Comparison of ENCODE assay signal across 9 cellular contexts in the genomic region with DNA sequence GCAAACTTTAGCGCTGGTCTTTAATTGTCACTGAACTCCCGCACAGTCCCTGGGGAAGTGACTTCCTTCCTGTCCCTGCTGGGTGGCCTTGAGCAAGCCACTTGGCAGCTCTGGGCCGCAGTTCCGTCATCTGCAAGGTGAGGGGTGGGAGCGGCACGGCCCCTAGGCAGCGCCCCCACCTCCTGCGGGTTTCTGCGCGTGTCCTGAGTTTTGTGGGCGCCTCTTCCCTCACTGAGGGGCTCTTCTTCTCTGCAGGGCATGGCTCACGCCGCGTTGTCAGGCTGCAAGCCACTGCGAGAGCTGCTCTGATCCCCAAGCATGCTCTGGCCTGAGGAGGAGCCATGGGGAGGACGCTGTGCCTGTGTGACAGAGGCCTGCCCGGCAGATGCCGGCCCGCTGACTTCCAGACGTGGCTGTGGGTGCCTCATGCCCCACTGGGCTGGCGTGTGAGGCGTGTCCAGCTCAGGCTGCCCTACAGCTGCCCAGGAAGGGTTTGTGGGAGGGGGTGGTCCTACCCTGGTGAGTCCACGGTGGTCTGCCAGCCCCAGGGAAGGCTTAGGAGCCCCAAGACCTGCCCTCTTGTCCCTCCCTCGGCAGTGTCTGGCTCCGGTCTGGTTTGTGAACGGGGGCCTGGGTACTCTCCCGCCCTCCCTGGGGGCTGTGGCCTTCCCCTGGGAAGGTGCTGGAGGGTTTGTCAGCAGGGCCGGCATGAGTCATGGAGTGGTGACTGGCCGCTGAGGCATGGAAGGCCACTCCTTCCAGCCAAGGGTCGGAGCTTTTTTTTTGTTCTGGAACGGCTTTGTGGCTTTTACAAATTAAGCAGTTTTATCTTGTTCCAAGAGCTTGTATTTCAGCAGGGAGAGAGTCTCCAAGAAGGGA.
DNase-seq lines count a peak whose midpoint lies in the region; ATAC-seq and TF ChIP-seq lines count a peak whose summit lies in the region.
"Had no signal": no experiment of that assay in that cellular context is flagged by ENCODE, and none has a peak within 500 bp of the region (broad histone marks: within the 10 kb centered on the region; RNA-seq: fewer than 3 reads in every experiment).

No MANE protein-coding gene starts in this region.

- no peak for TF ChIP-seq CTCF in GM12864 (IDR thresholded peaks at IDR 0.05; ENCODE audit: low read depth, low read length, missing control alignments)

- H3K9me3 Mint-ChIP-seq in activated CD8-positive, alpha-beta T cell treated with anti-CD3 and anti-CD28 coated beads, Interleukin-2, amount 10 ng/mL, durations not matched to agents 7 days and 5 days (ENCODE audit: insufficient read depth): no peaks in the 10 kb centered on the region
- H3K9me3 Mint-ChIP-seq: activated naive CD4-positive, alpha-beta T cell treated with anti-CD3 and anti-CD28 coated beads, Interleukin-2, amount 50 U/mL, for 72 hours had no signal

- no peak overlapping the region for H3K4me3 Mint-ChIP-seq in activated CD8-positive, alpha-beta T cell treated with anti-CD3 and anti-CD28 coated beads, Interleukin-2, amount 10 ng/mL, durations not matched to agents 7 days and 5 days

- ATAC-seq in activated CD8-positive, alpha-beta T cell treated with anti-CD3 and anti-CD28 coated beads, Interleukin-2, amount 10 ng/mL, durations not matched to agents 7 days and 5 days: no peak
- ATAC-seq: activated naive CD4-positive, alpha-beta T cell treated with anti-CD3 and anti-CD28 coated beads, Interleukin-2, amount 50 U/mL, for 72 hours had no signal

- DNase-seq in GM12864 (ENCODE audit: low read depth) (no peak), LoVo (ENCODE audit: low spot score) (peak; percentile 90), brain pericyte (ENCODE audit: low read depth, low spot score) (peak; percentile 94), kidney tubule cell (ENCODE audit: low spot score) (peak; percentile 97), stromal cell of bone marrow (ENCODE audit: low read depth) (peak; percentile 98), NCI-H2227 (lab: John Stamatoyannopoulos, UW; ENCODE audit: unreplicated experiment) (no peak), DMS 273 (lab: John Stamatoyannopoulos, UW; ENCODE audit: unreplicated experiment) (no peak)
- DNase-seq in activated CD8-positive, alpha-beta T cell treated with anti-CD3 and anti-CD28 coated beads, Interleukin-2, amount 10 ng/mL, durations not matched to agents 7 days and 5 days: no peak

- peaks cover 54% of the 10 kb centered on the region for H3K4me1 Mint-ChIP-seq in activated CD8-positive, alpha-beta T cell treated with anti-CD3 and anti-CD28 coated beads, Interleukin-2, amount 10 ng/mL, durations not matched to agents 7 days and 5 days (ENCODE audit: low read depth)

- H3K27ac Mint-ChIP-seq in activated CD8-positive, alpha-beta T cell treated with anti-CD3 and anti-CD28 coated beads, Interleukin-2, amount 10 ng/mL, durations not matched to agents 7 days and 5 days: no peak overlapping the region
- H3K27ac Mint-ChIP-seq: activated naive CD4-positive, alpha-beta T cell treated with anti-CD3 and anti-CD28 coated beads, Interleukin-2, amount 50 U/mL, for 72 hours had no signal

- H3K36me3 Mint-ChIP-seq in activated CD8-positive, alpha-beta T cell treated with anti-CD3 and anti-CD28 coated beads, Interleukin-2, amount 10 ng/mL, durations not matched to agents 7 days and 5 days (ENCODE audit: low read depth): no peaks in the 10 kb centered on the region

- POLR2A ChIA-PET in activated CD8-positive, alpha-beta T cell treated with anti-CD3 and anti-CD28 coated beads, Interleukin-2, amount 10 ng/mL, durations not matched to agents 7 days and 5 days (lab: Charles Lee): no interaction called here

- H3K4me3 ChIP-seq in GM12864 (ENCODE audit: low read depth, low read length): peak overlapping the region; percentile 85

- CTCF ChIA-PET in activated CD8-positive, alpha-beta T cell treated with anti-CD3 and anti-CD28 coated beads, Interleukin-2, amount 10 ng/mL, durations not matched to agents 7 days and 5 days (lab: Charles Lee): no interaction called here

- H3K27me3 Mint-ChIP-seq in activated CD8-positive, alpha-beta T cell treated with anti-CD3 and anti-CD28 coated beads, Interleukin-2, amount 10 ng/mL, durations not matched to agents 7 days and 5 days (ENCODE audit: low read depth): peaks cover 2% of the 10 kb centered on the region

Comparison
In these comparisons a context has a peak if more than half of its experiments do, and no peak if none do; other contexts are left out.
1. DNase-seq: peak in LoVo (single experiment), brain pericyte (single experiment), kidney tubule cell (single experiment) and stromal cell of bone marrow (single experiment); none in GM12864 (single experiment), NCI-H2227 (single experiment), DMS 273 (single experiment) and activated CD8-positive, alpha-beta T cell treated with anti-CD3 and anti-CD28 coated beads, Interleukin-2, amount 10 ng/mL, durations not matched to agents 7 days and 5 days (single experiment).